Comparison of ENCODE assay signal across 17 cellular contexts in genomic region chr13:110410906-110411305, GRCh38.
DNase-seq lines count a peak whose midpoint lies in the region; ATAC-seq and TF ChIP-seq lines count a peak whose summit lies in the region.
"Had no signal": no experiment of that assay in that cellular context is flagged by ENCODE, and none has a peak within 500 bp of the region (broad histone marks: within the 10 kb centered on the region; RNA-seq: fewer than 3 reads in every experiment).

No MANE protein-coding gene starts in this region.

- H3K4me1 Mint-ChIP-seq in nephron: peaks cover 67% of the 10 kb centered on the region

- H3K4me1 ChIP-seq in SJCRH30: peaks cover 50% of the 10 kb centered on the region
- no peaks in the 10 kb centered on the region for H3K4me1 ChIP-seq in ectodermal cell (ENCODE audit: control insufficient read depth, insufficient read depth, low read length)
- peaks cover 0 to 97% (median 78%) of the 10 kb centered on the region in 4 donors for H3K4me1 ChIP-seq in tibial artery

- H3K36me3 Mint-ChIP-seq in nephron (ENCODE audit: low read depth): peaks cover 32% of the 10 kb centered on the region

- no peaks in the 10 kb centered on the region for H3K27me3 ChIP-seq in SJCRH30
- H3K27me3 ChIP-seq in ectodermal cell (ENCODE audit: control insufficient read depth, insufficient read depth, low read length, poor library complexity, severe bottlenecking): no peaks in the 10 kb centered on the region
- no peaks in the 10 kb centered on the region for H3K27me3 ChIP-seq in tibial artery
- H3K27me3 ChIP-seq: foreskin keratinocyte had no signal

- H3K9me3 ChIP-seq in SJCRH30 (replicated peaks) (no peaks in the 10 kb centered on the region), ectodermal cell (ENCODE audit: control insufficient read depth, low read length) (no peaks in the 10 kb centered on the region), tibial artery (no peaks in the 10 kb centered on the region)

- peaks cover 3% of the 10 kb centered on the region; the same call in 1 of the 2 replicates for H3K36me3 ChIP-seq in SJCRH30
- no peaks in the 10 kb centered on the region for H3K36me3 ChIP-seq in ectodermal cell (ENCODE audit: control insufficient read depth, insufficient read depth, low read length)
- H3K36me3 ChIP-seq in tibial artery: no peaks in the 10 kb centered on the region

- H3K27ac Mint-ChIP-seq in nephron: peak overlapping the region; percentile 90 to 99 (median 96)
- H3K27ac Mint-ChIP-seq: activated CD8-positive, alpha-beta T cell treated with anti-CD3 and anti-CD28 coated beads, Interleukin-2, amount 10 ng/mL, durations not matched to agents 7 days and 5 days; CD4-positive, alpha-beta T cell had no signal

- H3K9me3 Mint-ChIP-seq in nephron: no peaks in the 10 kb centered on the region
- H3K9me3 Mint-ChIP-seq: CD4-positive, alpha-beta T cell had no signal

- peak overlapping the region in 1 of 3 experiments; percentile 50 for H3K4me3 Mint-ChIP-seq in nephron
- H3K4me3 Mint-ChIP-seq: activated CD8-positive, alpha-beta T cell treated with anti-CD3 and anti-CD28 coated beads, Interleukin-2, amount 10 ng/mL, durations not matched to agents 7 days and 5 days; CD4-positive, alpha-beta T cell had no signal

- WGBS in ectodermal cell, 2 experiments: 81 to 82% methylated on average over 10 of the region's 10 CpGs

- TF ChIP-seq CTCF in nephron (IDR thresholded peaks at IDR 0.05; ENCODE audit: unreplicated experiment in 3 of 3): no peak
- TF ChIP-seq CTCF in tibial artery (IDR thresholded peaks at IDR 0.05): no peak

- H3K4me3 ChIP-seq in SJCRH30 (no peak overlapping the region), ectodermal cell (ENCODE audit: insufficient read depth, low read depth, low read length) (no peak overlapping the region), tibial artery (no peak overlapping the region)

- DNase-seq in SJCRH30 (no peak), tibial artery (no peak), occipital lobe (lab: John Stamatoyannopoulos, UW) (no peak)
- DNase-seq: activated CD8-positive, alpha-beta T cell treated with anti-CD3 and anti-CD28 coated beads, Interleukin-2, amount 10 ng/mL, durations not matched to agents 7 days and 5 days; activated gamma-delta T cell treated with Interleukin-2 at 50 U/mL for 16 hours; CD4-positive, alpha-beta T cell; foreskin keratinocyte; NCI-H446 treated with DMSO at 0.1 percent for 48 hours; nucleus accumbens; stimulated activated CD4-positive, alpha-beta T cell treated with anti-CD3 and anti-CD28 coated beads, Interleukin-4, amount 100 ng/mL, for 4 hours; stimulated activated naive CD4-positive, alpha-beta T cell; T1000 had no signal

- H3K27me3 Mint-ChIP-seq in nephron (ENCODE audit: low read depth): peaks cover 3% of the 10 kb centered on the region

- H3K27ac ChIP-seq in SJCRH30: peak overlapping the region; percentile 96
- peak overlapping the region; percentile 27 for H3K27ac ChIP-seq in ectodermal cell (ENCODE audit: insufficient read depth, low read depth, low read length, poor library complexity, severe bottlenecking)
- H3K27ac ChIP-seq in tibial artery: peak overlapping the region; percentile 85 to 90

- ATAC-seq in GM19324 (IDR thresholded peaks at IDR 0.05; ENCODE audit: low FRiP score, unreplicated experiment) (no peak), GM21528 (IDR thresholded peaks at IDR 0.05; ENCODE audit: low FRiP score, unreplicated experiment) (no peak)
- ATAC-seq: activated CD8-positive, alpha-beta T cell treated with anti-CD3 and anti-CD28 coated beads, Interleukin-2, amount 10 ng/mL, durations not matched to agents 7 days and 5 days; foreskin keratinocyte; HCT116 had no signal

- intact Hi-C loops in tibial artery (cut with DNase I; ENCODE audit: low total_unique reads): loop anchor here (5.0 kb wide), 1 partner anchor 64 kb away; no protein-coding TSS in a partner anchor

Comparison
In these comparisons a context has a peak if more than half of its experiments do, and no peak if none do; other contexts are left out.
1. H3K27ac ChIP-seq: peak in every context shown above with its lines; median percentile 96 in SJCRH30; 88 in tibial artery; 27 in ectodermal cell.